In the genomic region with DNA sequence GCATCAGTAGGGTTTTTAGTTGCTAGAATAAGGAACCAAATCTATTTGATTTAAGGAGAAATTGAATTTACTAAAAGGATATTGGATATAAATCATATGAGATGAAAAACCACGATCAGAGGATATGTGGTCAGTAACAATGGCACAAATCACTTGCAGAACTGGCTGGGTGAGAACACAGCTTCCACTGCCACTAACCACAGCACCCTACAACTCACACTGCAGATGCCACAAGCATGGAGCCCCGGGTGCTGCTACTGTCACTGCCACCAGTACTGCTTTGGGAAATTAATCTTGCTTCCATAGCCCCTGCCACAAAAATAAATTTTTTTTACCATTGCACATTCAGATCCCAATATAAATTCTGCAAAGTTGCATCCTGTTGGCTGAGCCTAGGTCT, we compare ENCODE assay signal across 24 cellular contexts.
"Had no signal": no experiment of that assay in that cellular context is flagged by ENCODE, and none has a peak within 500 bp of the region (broad histone marks: within the 10 kb centered on the region; RNA-seq: fewer than 3 reads in every experiment).

No MANE protein-coding gene starts in this region.

- DNase-seq: cortex of kidney; foreskin fibroblast; gastrocnemius medialis; head of caudate nucleus; kidney; mesenchymal stem cell; mucosa of descending colon; naive B cell; pancreas; stimulated activated CD4-positive, alpha-beta T cell treated with anti-CD3 and anti-CD28 coated beads, Interleukin-12 subunit alpha, Interleukin-12 subunit beta, amount 100 ng/mL, for 4 hours; stimulated activated CD4-positive, alpha-beta T cell treated with anti-CD3 and anti-CD28 coated beads, Interleukin-1b, Interleukin-23, amount 100 ng/mL, for 48 hours; stimulated activated CD4-positive, alpha-beta T cell treated with anti-CD3 and anti-CD28 coated beads, Interleukin-4, amount 100 ng/mL, for 1 hour; transverse colon; upper lobe of right lung; uterus had no signal

- H3K27ac Mint-ChIP-seq: mesothelial cell of epicardium; naive B cell; stimulated activated memory B cell treated with anti-CD40 and anti-IgM and Interleukin-4, amounts not matched to agents 10 μg/mL and 1 μg/mL and 100 μg/mL, for 72 hours; stimulated activated naive CD8-positive, alpha-beta T cell treated with anti-CD3 and anti-CD28 coated beads, Interleukin-15, Interleukin-2, amounts not matched to agents 100 ng/mL and 50 ng/mL, for 24 hours had no signal

- H3K4me2 ChIP-seq: smooth muscle cell had no signal

- H3K36me3 Mint-ChIP-seq: mesothelial cell of epicardium; naive B cell; stimulated activated memory B cell treated with anti-CD40 and anti-IgM and Interleukin-4, amounts not matched to agents 10 μg/mL and 1 μg/mL and 100 μg/mL, for 72 hours had no signal

- H3K9me3 ChIP-seq: gastrocnemius medialis, mucosa of descending colon, pancreas, prostate gland, right atrium auricular region, suprapubic skin, transverse colon, upper lobe of right lung, uterus had no signal

- H3K27me3 Mint-ChIP-seq: stimulated activated naive CD8-positive, alpha-beta T cell treated with anti-CD3 and anti-CD28 coated beads, Interleukin-15, Interleukin-2, amounts not matched to agents 100 ng/mL and 50 ng/mL, for 24 hours had no signal

- H3K4me1 Mint-ChIP-seq: naive B cell; stimulated activated memory B cell treated with anti-CD40 and anti-IgM and Interleukin-4, amounts not matched to agents 10 μg/mL and 1 μg/mL and 100 μg/mL, for 72 hours had no signal

- H3K27me3 ChIP-seq: gastrocnemius medialis, pancreas, right atrium auricular region, suprapubic skin, transverse colon, upper lobe of right lung, uterus had no signal

- H3K36me3 ChIP-seq: gastrocnemius medialis, pancreas, prostate gland, right atrium auricular region, suprapubic skin, transverse colon, upper lobe of right lung, uterus had no signal

- H3K27ac ChIP-seq: epithelial cell of prostate, pancreas, prostate gland, right atrium auricular region, suprapubic skin, transverse colon, upper lobe of right lung, uterus had no signal

- H3K4me3 ChIP-seq: gastrocnemius medialis, lung, mucosa of descending colon, pancreas, prostate gland, right atrium auricular region, smooth muscle cell, suprapubic skin, transverse colon, upper lobe of right lung, uterus had no signal

- H3K4me3 Mint-ChIP-seq: mesothelial cell of epicardium; naive B cell; stimulated activated memory B cell treated with anti-CD40 and anti-IgM and Interleukin-4, amounts not matched to agents 10 μg/mL and 1 μg/mL and 100 μg/mL, for 72 hours; stimulated activated naive CD8-positive, alpha-beta T cell treated with anti-CD3 and anti-CD28 coated beads, Interleukin-15, Interleukin-2, amounts not matched to agents 100 ng/mL and 50 ng/mL, for 24 hours had no signal

- H3K9me3 Mint-ChIP-seq: naive B cell; stimulated activated memory B cell treated with anti-CD40 and anti-IgM and Interleukin-4, amounts not matched to agents 10 μg/mL and 1 μg/mL and 100 μg/mL, for 72 hours; stimulated activated naive CD8-positive, alpha-beta T cell treated with anti-CD3 and anti-CD28 coated beads, Interleukin-15, Interleukin-2, amounts not matched to agents 100 ng/mL and 50 ng/mL, for 24 hours had no signal

- H3K4me1 ChIP-seq: pancreas, prostate gland, right atrium auricular region, suprapubic skin, transverse colon, upper lobe of right lung, uterus had no signal
